In genomic region chr2:3532941-3533340, GRCh38 we compare ENCODE assay signal across 16 cellular contexts. TPM values are rescaled to one million over a fixed set of nuclear protein-coding genes. Genes with fewer than 3 reads are reported as not detected.
A peak's percentile ranks its signal among the peaks of the same experiment; 100 is the strongest.
DNase-seq lines count a peak whose midpoint lies in the region; ATAC-seq and TF ChIP-seq lines count a peak whose summit lies in the region.
"Had no signal": no experiment of that assay in that cellular context is flagged by ENCODE, and none has a peak within 500 bp of the region (broad histone marks: within the 10 kb centered on the region; RNA-seq: fewer than 3 reads in every experiment).

No MANE protein-coding gene starts in this region.

- H3K18ac ChIP-seq in IMR-90 (ENCODE audit: low read depth, low read length) = no peak overlapping the region

- H3K79me1 ChIP-seq in IMR-90 (ENCODE audit: low read depth in 1 of 2, low read length in 2 of 2) = peaks cover 0 to 9% of the 10 kb centered on the region in 2 experiments; a peak in 2 of 4 replicates

- no peaks in the 10 kb centered on the region for H3K36me3 ChIP-seq in IMR-90 (ENCODE audit: control insufficient read depth, insufficient read depth, low read length)
- no peaks in the 10 kb centered on the region for H3K36me3 ChIP-seq in rectal smooth muscle tissue (ENCODE audit: control insufficient read depth, insufficient read depth, low read length)
- H3K36me3 ChIP-seq in A673 (ENCODE audit: insufficient read depth, low read length, poor library complexity, severe bottlenecking) = no peaks in the 10 kb centered on the region

- H2BK120ac ChIP-seq in IMR-90 (ENCODE audit: low read depth, low read length) = no peak overlapping the region

- no peak overlapping the region for H2AK9ac ChIP-seq in IMR-90 (replicated peaks; ENCODE audit: low read depth, low read length, poor library complexity)

- H3K56ac ChIP-seq in IMR-90 (ENCODE audit: extremely low read depth, insufficient read depth, low read length) = no peak overlapping the region

- TF ChIP-seq CTCF in IMR-90 (conservative IDR thresholded peaks at IDR 0.05; ENCODE audit: low read depth, low read length) (no peak), VCaP (conservative IDR thresholded peaks at IDR 0.05) (no peak), A673 (conservative IDR thresholded peaks at IDR 0.05; ENCODE audit: low read depth, low read length) (no peak)

- no peaks in the 10 kb centered on the region for H4K20me1 ChIP-seq in IMR-90 (ENCODE audit: insufficient read depth, low read length)
- H4K20me1 ChIP-seq: BLaER1 treated with 17β-estradiol and CSF1 and Interleukin-3, amounts not matched to agents 10 nM and 100 nM had no signal

- intact Hi-C loops in IMR-90 (cut with micrococcal nuclease) = no loop called here
- intact Hi-C loops in left ventricle myocardium superior (cut with micrococcal nuclease) = no loop called here
- intact Hi-C loops in A673 (cut with micrococcal nuclease; ENCODE audit: unreplicated experiment) = no loop called here

- H4K5ac ChIP-seq in IMR-90 (ENCODE audit: low read depth, low read length) = no peak overlapping the region

- WGBS in IMR-90 (ENCODE audit: extremely low coverage in 2 of 2, insufficient read length in 1 of 2), 2 experiments = no CpG with 5 or more reads among the region's 12 CpGs

- no peak overlapping the region for H3K4ac ChIP-seq in IMR-90 (ENCODE audit: low read depth, low read length)

- H2AFZ ChIP-seq in IMR-90 (replicated peaks; ENCODE audit: low read length, poor library complexity) = peak overlapping the region; percentile 9

- DNase-seq in IMR-90 (no peak), left ventricle myocardium superior (peak; percentile 51), AG08395 (ENCODE audit: low spot score) (no peak), A673 (ENCODE audit: low spot score) (no peak), activated gamma-delta T cell (lab: John Stamatoyannopoulos, UW) (no peak)
- DNase-seq: Calu3; CD8-positive, alpha-beta T cell; DMS53; EL; NCI-H1105; NCI-H2081 treated with DMSO at 0.1 percent for 48 hours; OCI-M1 had no signal

- H2BK5ac ChIP-seq in IMR-90 (ENCODE audit: low read depth, low read length, poor library complexity, severe bottlenecking) = no peak overlapping the region

- no peak overlapping the region for H3K9ac ChIP-seq in IMR-90 (ENCODE audit: low read depth, low read length)
- no peak overlapping the region for H3K9ac ChIP-seq in rectal smooth muscle tissue (ENCODE audit: low read length)
- H3K9ac ChIP-seq: BLaER1 treated with 17β-estradiol and CSF1 and Interleukin-3, amounts not matched to agents 10 nM and 100 nM had no signal

- dilution Hi-C loops in IMR-90 (cut with HindIII; ENCODE audit: low sequenced_read_pairs, unreplicated experiment) = no loop called here

- H3K4me2 ChIP-seq in IMR-90 (ENCODE audit: low read depth, low read length) = no peak overlapping the region
- H3K4me2 ChIP-seq: A549; BLaER1 treated with 17β-estradiol and CSF1 and Interleukin-3, amounts not matched to agents 10 nM and 100 nM had no signal

- no peak overlapping the region for H2AK5ac ChIP-seq in IMR-90 (ENCODE audit: low read depth, low read length)

- BruUV-seq in IMR-90 (replicated peaks; lab: Mats Ljungman, UMichigan) (no TSS peak), A673 (replicated peaks; lab: Mats Ljungman, UMichigan) (no TSS peak)

- no peak for ATAC-seq in IMR-90 (ENCODE audit: low read depth)
- ATAC-seq in left ventricle myocardium superior = peak; percentile 52
- ATAC-seq: A549; CD8-positive, alpha-beta T cell had no signal

- CTCF ChIA-PET in IMR-90 (lab: Yijun Ruan, JAX) = interaction anchor here (0.7 kb wide), 1 partner anchor 9 kb away, joined by 3 read pairs; no protein-coding TSS in a partner anchor
- CTCF ChIA-PET in A673 (lab: Charles Lee) = no interaction called here

- H3K27me3 ChIP-seq in IMR-90 (ENCODE audit: control insufficient read depth, insufficient read depth, low read length) = no peaks in the 10 kb centered on the region
- H3K27me3 ChIP-seq in rectal smooth muscle tissue (ENCODE audit: control insufficient read depth, insufficient read depth, low read length) = no peaks in the 10 kb centered on the region
- no peaks in the 10 kb centered on the region for H3K27me3 ChIP-seq in A673 (replicated peaks; ENCODE audit: insufficient read depth, low read depth, low read length, poor library complexity)
- H3K27me3 ChIP-seq: BLaER1 treated with 17β-estradiol and CSF1 and Interleukin-3, amounts not matched to agents 10 nM and 100 nM had no signal

- no peak overlapping the region for H2BK20ac ChIP-seq in IMR-90 (ENCODE audit: low read depth, low read length)

- H3K9me1 ChIP-seq in IMR-90 (ENCODE audit: insufficient read depth, low read length) = peaks cover 9% of the 10 kb centered on the region

- H3K9me3 ChIP-seq in IMR-90 (ENCODE audit: control insufficient read depth, insufficient read depth, low read length) (no peaks in the 10 kb centered on the region), A673 (ENCODE audit: low read depth, low read length, poor library complexity, severe bottlenecking) (no peaks in the 10 kb centered on the region)
- H3K9me3 ChIP-seq: A549 had no signal

- H3K27ac ChIP-seq in IMR-90 (ENCODE audit: insufficient read depth, low read length) (no peak overlapping the region), VCaP (peak overlapping the region; percentile 74), rectal smooth muscle tissue (ENCODE audit: low read depth, low read length) (peak overlapping the region; percentile 63), A673 (ENCODE audit: low read depth, low read length, poor library complexity, severe bottlenecking) (no peak overlapping the region)
- H3K27ac ChIP-seq: A549; BLaER1 treated with 17β-estradiol and CSF1 and Interleukin-3, amounts not matched to agents 10 nM and 100 nM had no signal

- peaks cover 12% of the 10 kb centered on the region for H3K4me1 ChIP-seq in IMR-90 (ENCODE audit: control insufficient read depth, insufficient read depth, low read length)
- H3K4me1 ChIP-seq in rectal smooth muscle tissue (ENCODE audit: control insufficient read depth, insufficient read depth, low read length) = peaks cover 14% of the 10 kb centered on the region
- peaks cover 4% of the 10 kb centered on the region for H3K4me1 ChIP-seq in A673 (ENCODE audit: insufficient read depth, low read length, poor library complexity, severe bottlenecking)

- no peak for TF ChIP-seq POLR2A in IMR-90 (IDR thresholded peaks at IDR 0.05; ENCODE audit: low read depth, low read length)

- H3K23ac ChIP-seq in IMR-90 (ENCODE audit: low read depth, low read length) = no peak overlapping the region

- H3K4me3 ChIP-seq in IMR-90 (ENCODE audit: insufficient read depth, low read depth, low read length) = no peak overlapping the region
- no peak overlapping the region for H3K4me3 ChIP-seq in rectal smooth muscle tissue (ENCODE audit: low read length)
- no peak overlapping the region for H3K4me3 ChIP-seq in A673 (ENCODE audit: low read depth, low read length, poor library complexity, severe bottlenecking)
- H3K4me3 ChIP-seq: A549; BLaER1 treated with 17β-estradiol and CSF1 and Interleukin-3, amounts not matched to agents 10 nM and 100 nM had no signal

- TF ChIP-seq RAD21 in IMR-90 (IDR thresholded peaks at IDR 0.05; ENCODE audit: low read length) = no peak

- POLR2A ChIA-PET in IMR-90 (lab: Charles Lee; ENCODE audit: unreplicated experiment) = no interaction called here
- POLR2A ChIA-PET in A673 (lab: Charles Lee; ENCODE audit: low non-redundant PET) = no interaction called here

- H4K91ac ChIP-seq in IMR-90 (ENCODE audit: insufficient read depth, low read depth, low read length) = no peak overlapping the region

- no peak overlapping the region for H3K14ac ChIP-seq in IMR-90 (replicated peaks; ENCODE audit: low read depth, low read length)

- H4K8ac ChIP-seq in IMR-90 (ENCODE audit: low read depth in 2 of 2, low read length in 2 of 2) = no peak overlapping the region

- H2BK15ac ChIP-seq in IMR-90 (ENCODE audit: low read depth, low read length) = no peak overlapping the region

- in situ Hi-C loops in IMR-90 (cut with MboI; ENCODE audit: low sequenced_read_pairs) = no loop called here

TF ChIP-seq in IMR-90, 13 proteins besides CTCF, POLR2A, EP300 and RAD21:
- no peak for TF ChIP-seq RCOR1 (IDR thresholded peaks at IDR 0.05; ENCODE audit: insufficient replicate concordance, low read length)
- TF ChIP-seq, protein P1, sequence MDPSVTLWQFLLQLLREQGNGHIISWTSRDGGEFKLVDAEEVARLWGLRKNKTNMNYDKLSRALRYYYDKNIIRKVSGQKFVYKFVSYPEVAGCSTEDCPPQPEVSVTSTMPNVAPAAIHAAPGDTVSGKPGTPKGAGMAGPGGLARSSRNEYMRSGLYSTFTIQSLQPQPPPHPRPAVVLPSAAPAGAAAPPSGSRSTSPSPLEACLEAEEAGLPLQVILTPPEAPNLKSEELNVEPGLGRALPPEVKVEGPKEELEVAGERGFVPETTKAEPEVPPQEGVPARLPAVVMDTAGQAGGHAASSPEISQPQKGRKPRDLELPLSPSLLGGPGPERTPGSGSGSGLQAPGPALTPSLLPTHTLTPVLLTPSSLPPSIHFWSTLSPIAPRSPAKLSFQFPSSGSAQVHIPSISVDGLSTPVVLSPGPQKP (IDR thresholded peaks at IDR 0.05; ENCODE audit: borderline replicate concordance, low read depth, low read length) = no peak
- TF ChIP-seq CHD1 (IDR thresholded peaks at IDR 0.05; ENCODE audit: low read depth, low read length) = no peak
- TF ChIP-seq MAZ (IDR thresholded peaks at IDR 0.05; ENCODE audit: borderline replicate concordance, low read depth, low read length) = no peak
- no peak for TF ChIP-seq RFX5 (IDR thresholded peaks at IDR 0.05; ENCODE audit: low read depth, low read length)
TF ChIP-seq in IMR-90: peak in this region for 0.

RNA-seq across cellular contexts. Expression of gene ADI1, which starts 13.6 kb away (rescaled TPM):
- 43.2 and 49.7 TPM in 2 replicates for total RNA-seq in IMR-90 (2012; rRNA removed)
- polyA plus RNA-seq in IMR-90 (2012; rRNA removed) = 40.7 and 46.0 TPM in 2 replicates
- 29.8 and 43.8 TPM in 2 replicates for polyA plus RNA-seq in IMR-90 (2012; cell fraction: cytosol; rRNA removed)
- polyA plus RNA-seq in IMR-90 (2012; cell fraction: nucleus; rRNA removed; ENCODE audit: low replicate concordance) = 17.0 and 52.0 TPM in 2 replicates
- 153 TPM for total RNA-seq in left ventricle myocardium superior
- total RNA-seq in A673 (2021) = 52.4 and 68.3 TPM in 2 replicates

RNA-seq across cellular contexts. Expression of gene RNASEH1, which starts 25.2 kb away (rescaled TPM):
- total RNA-seq in IMR-90 (2012; rRNA removed) = 23.7 and 38.3 TPM in 2 replicates
- 21.7 and 23.5 TPM in 2 replicates for polyA plus RNA-seq in IMR-90 (2012; rRNA removed)
- 11.6 and 14.9 TPM in 2 replicates for polyA plus RNA-seq in IMR-90 (2012; cell fraction: cytosol; rRNA removed)
- polyA plus RNA-seq in IMR-90 (2012; cell fraction: nucleus; rRNA removed; ENCODE audit: low replicate concordance) = 6.1 and 14.1 TPM in 2 replicates
- total RNA-seq in left ventricle myocardium superior = 22.9 TPM
- 45.3 and 48.3 TPM in 2 replicates for total RNA-seq in A673 (2021)

RNA-seq across cellular contexts. Expression of gene RPS7, which starts 42.1 kb away (rescaled TPM):
- 3,111 and 3,387 TPM in 2 replicates for total RNA-seq in IMR-90 (2012; rRNA removed)
- 1,199 and 1,260 TPM in 2 replicates for polyA plus RNA-seq in IMR-90 (2012; rRNA removed)
- 1,489 and 3,890 TPM in 2 replicates for polyA plus RNA-seq in IMR-90 (2012; cell fraction: cytosol; rRNA removed)
- polyA plus RNA-seq in IMR-90 (2012; cell fraction: nucleus; rRNA removed; ENCODE audit: low replicate concordance) = 261 and 727 TPM in 2 replicates
- 574 TPM for total RNA-seq in left ventricle myocardium superior
- 1,383 and 1,475 TPM in 2 replicates for total RNA-seq in A673 (2021)

Comparison
In these comparisons a context has a peak if more than half of its experiments do, and no peak if none do; other contexts are left out.
1. H3K27ac ChIP-seq: peak in VCaP (single experiment) and rectal smooth muscle tissue (single experiment); none in IMR-90 (single experiment) and A673 (single experiment).